9 cellular contexts compared by ENCODE assay signal in the genomic region with DNA sequence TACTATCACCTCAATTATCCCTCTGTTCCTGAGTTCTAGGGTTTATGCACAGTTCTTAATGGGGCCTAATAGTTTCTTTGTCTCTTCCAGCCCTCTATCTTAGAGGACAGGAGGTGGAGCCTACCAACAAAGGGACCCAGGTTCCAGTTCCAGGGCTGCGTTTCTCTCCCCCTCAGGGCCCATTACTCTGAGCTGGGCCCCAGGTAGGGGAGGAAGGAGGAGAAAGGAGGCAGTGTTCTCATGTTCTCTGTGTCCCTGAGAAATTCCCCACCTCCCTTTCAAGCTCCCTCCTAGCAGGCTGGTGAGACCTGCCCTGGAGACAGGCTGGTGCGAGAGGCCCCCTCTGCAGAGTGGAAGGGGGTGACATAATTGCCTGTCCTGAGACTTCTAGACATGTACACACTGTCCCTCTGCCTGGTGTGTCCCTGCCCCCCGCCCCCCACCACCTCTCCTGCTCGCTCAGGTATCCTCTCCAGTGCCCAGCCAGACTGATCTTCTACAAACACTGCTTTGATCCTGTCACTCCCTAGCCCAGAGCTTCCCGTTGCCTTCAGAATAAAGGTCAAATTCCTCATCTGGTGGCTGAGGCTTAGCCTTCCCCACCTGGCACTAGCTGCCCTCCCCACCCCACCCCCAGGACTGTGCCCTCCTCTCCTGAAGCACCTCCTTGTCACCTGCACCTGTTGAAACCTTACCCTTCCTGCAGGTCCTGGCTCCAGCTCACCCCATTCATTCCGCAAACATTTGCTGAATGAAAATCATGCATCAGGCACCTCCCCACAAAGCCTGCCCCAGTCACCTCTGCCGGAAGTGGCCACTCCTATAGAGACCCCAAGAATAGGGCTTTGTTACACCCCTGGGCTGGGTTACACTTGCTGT. TPM values are rescaled to one million over a fixed set of nuclear protein-coding genes. Genes with fewer than 3 reads are reported as not detected.
A peak's percentile ranks its signal among the peaks of the same experiment; 100 is the strongest.
DNase-seq lines count a peak whose midpoint lies in the region; ATAC-seq, FAIRE-seq and TF ChIP-seq lines count a peak whose summit lies in the region.
"Had no signal": no experiment of that assay in that cellular context is flagged by ENCODE, and none has a peak within 500 bp of the region (broad histone marks: within the 10 kb centered on the region; RNA-seq: fewer than 3 reads in every experiment).

No MANE protein-coding gene starts in this region.

- peaks cover 3% of the 10 kb centered on the region for H3K79me2 ChIP-seq in astrocyte (ENCODE audit: insufficient read depth, low read length)

- H3K9me3 ChIP-seq in astrocyte (ENCODE audit: insufficient read depth, low read depth, low read length) (no peaks in the 10 kb centered on the region), mesenchymal stem cell (ENCODE audit: control insufficient read depth, low read length) (no peaks in the 10 kb centered on the region), vagina (no peaks in the 10 kb centered on the region)

- H2BK120ac ChIP-seq in mesenchymal stem cell (ENCODE audit: low read depth, low read length): peak overlapping the region; percentile 96

- H2AFZ ChIP-seq in astrocyte (ENCODE audit: low read depth, low read length) (no peak overlapping the region), mesenchymal stem cell (ENCODE audit: low read depth, low read length) (no peak overlapping the region)

- H4K8ac ChIP-seq in mesenchymal stem cell (ENCODE audit: low read length): peak overlapping the region; percentile 84

- DNase-seq in DMS153 treated with DMSO at 0.1 percent for 48 hours (lab: John Stamatoyannopoulos, UW; ENCODE audit: unreplicated experiment) (peak; percentile 88), NCI-H187 (lab: John Stamatoyannopoulos, UW) (peak; percentile 72), astrocyte (ENCODE audit: low read depth) (no peak), mesenchymal stem cell (no peak), vagina (ENCODE audit: extremely low spot score in 2 of 2) (no peak)
- DNase-seq in effector CD8-positive, alpha-beta T cell (lab: John Stamatoyannopoulos, UW): no peak
- DNase-seq: stimulated activated CD4-positive, alpha-beta T cell treated with anti-CD3 and anti-CD28 coated beads, Interleukin-15, amount 100 ng/mL, for 24 hours had no signal

- H3K4ac ChIP-seq in mesenchymal stem cell (ENCODE audit: low read depth in 1 of 2, low read length in 2 of 2): peak overlapping the region; percentile 81 to 86

- peak overlapping the region in 1 of 2 experiments; percentile 45 for H3K14ac ChIP-seq in mesenchymal stem cell (ENCODE audit: low read length in 2 of 2)

- H2BK15ac ChIP-seq in mesenchymal stem cell (ENCODE audit: low read depth, poor library complexity, severe bottlenecking): peak overlapping the region; percentile 12

- peak overlapping the region; percentile 53 for H4K91ac ChIP-seq in mesenchymal stem cell (ENCODE audit: low read length)

- WGBS in mesenchymal stem cell: 34% methylated on average over 6 of the region's 7 CpGs

- H2BK5ac ChIP-seq in mesenchymal stem cell (ENCODE audit: low read depth, low read length, poor library complexity, severe bottlenecking): peak overlapping the region; percentile 95

- H3K9me3 Mint-ChIP-seq in astrocyte (ENCODE audit: unreplicated experiment): no peaks in the 10 kb centered on the region

- FAIRE-seq in astrocyte (lab: Jason Lieb, UNC): no peak

- H3K27me3 Mint-ChIP-seq in astrocyte (ENCODE audit: low read depth, unreplicated experiment): no peaks in the 10 kb centered on the region

- H3K23ac ChIP-seq in mesenchymal stem cell (ENCODE audit: low read length in 2 of 2): no peak overlapping the region

- H3K9ac ChIP-seq in astrocyte (ENCODE audit: low read length) (peak overlapping the region; percentile 71), mesenchymal stem cell (ENCODE audit: low read length) (no peak overlapping the region)

- H3K4me3 Mint-ChIP-seq in astrocyte (ENCODE audit: unreplicated experiment): peak overlapping the region; percentile 70

- peak overlapping the region; percentile 95 for H2AK5ac ChIP-seq in mesenchymal stem cell (ENCODE audit: low read length, severe bottlenecking)

- H3K4me1 Mint-ChIP-seq in astrocyte (ENCODE audit: low read depth, unreplicated experiment): peaks cover 40% of the 10 kb centered on the region

- no peaks in the 10 kb centered on the region for H3K27me3 ChIP-seq in astrocyte (ENCODE audit: insufficient read depth, low read length)
- H3K27me3 ChIP-seq in mesenchymal stem cell (ENCODE audit: control insufficient read depth in 1 of 2, insufficient read depth in 1 of 2, low read length in 2 of 2): peaks cover 0 to 13% of the 10 kb centered on the region in 2 experiments
- no peaks in the 10 kb centered on the region for H3K27me3 ChIP-seq in vagina

- H3K79me1 ChIP-seq in mesenchymal stem cell (replicated peaks; ENCODE audit: low read length, poor library complexity, severe bottlenecking): peaks cover 6% of the 10 kb centered on the region

- peak overlapping the region; percentile 97 for H3K27ac Mint-ChIP-seq in astrocyte (ENCODE audit: unreplicated experiment)

- H3K27ac ChIP-seq in astrocyte (ENCODE audit: low read depth, low read length) (peak overlapping the region; percentile 98), mesenchymal stem cell (ENCODE audit: low read length, poor library complexity, severe bottlenecking) (peak overlapping the region; percentile 88), vagina (no peak overlapping the region)

- no peaks in the 10 kb centered on the region for H3K36me3 Mint-ChIP-seq in astrocyte (ENCODE audit: low read depth, unreplicated experiment)

- H3K18ac ChIP-seq in mesenchymal stem cell (ENCODE audit: low read depth in 1 of 2, low read length in 2 of 2): peak overlapping the region; percentile 6 to 93

- ATAC-seq in GM21423 (IDR thresholded peaks at IDR 0.05; ENCODE audit: unreplicated experiment): no peak
- no peak for ATAC-seq in GM21825 (IDR thresholded peaks at IDR 0.05; ENCODE audit: unreplicated experiment)

- H3K36me3 ChIP-seq in astrocyte (ENCODE audit: insufficient read depth, low read length) (no peaks in the 10 kb centered on the region), mesenchymal stem cell (ENCODE audit: control insufficient read depth in 1 of 2, insufficient read depth in 2 of 2, low read depth in 1 of 2, low read length in 2 of 2) (no peaks in the 10 kb centered on the region), vagina (no peaks in the 10 kb centered on the region)

- H3K4me1 ChIP-seq in astrocyte (ENCODE audit: insufficient read depth, low read length): peaks cover 33% of the 10 kb centered on the region
- H3K4me1 ChIP-seq in mesenchymal stem cell (ENCODE audit: control insufficient read depth, insufficient read depth, low read depth, low read length): peaks cover 29% of the 10 kb centered on the region
- H3K4me1 ChIP-seq in vagina: peaks cover 5% of the 10 kb centered on the region

- no peak for TF ChIP-seq POLR2A in vagina (IDR thresholded peaks at IDR 0.05)

- H3K4me3 ChIP-seq in astrocyte (ENCODE audit: insufficient read depth, low read depth, low read length): no peak overlapping the region
- no peak overlapping the region for H3K4me3 ChIP-seq in mesenchymal stem cell (ENCODE audit: insufficient read depth in 1 of 2, low read depth in 1 of 2, low read length in 2 of 2)
- H3K4me3 ChIP-seq in vagina: no peak overlapping the region

- H3K4me2 ChIP-seq in astrocyte (ENCODE audit: low read length) (peak overlapping the region; percentile 69), mesenchymal stem cell (ENCODE audit: low read length, poor library complexity, severe bottlenecking) (no peak overlapping the region)

- peak overlapping the region; percentile 95 to 100 for H2BK12ac ChIP-seq in mesenchymal stem cell (ENCODE audit: low read length in 2 of 2)

- TF ChIP-seq CTCF in astrocyte (IDR thresholded peaks at IDR 0.05; ENCODE audit: insufficient read depth, low read depth, low read length): no peak
- no peak for TF ChIP-seq CTCF in vagina (IDR thresholded peaks at IDR 0.05)

- intact Hi-C loops in vagina (cut with DNase I): no loop called here

- H4K20me1 ChIP-seq in astrocyte (ENCODE audit: insufficient read depth, low read length): no peaks in the 10 kb centered on the region

RNA-seq across cellular contexts. Expression of gene KRT8, which starts 21.1 kb away (rescaled TPM):
- total RNA-seq in astrocyte (2,321 and 2,570 TPM in 2 replicates), vagina (22.8 TPM)
- polyA plus RNA-seq in mesenchymal stem cell (2013, experiment 1 of 2): 1,135 TPM
- 1,108 TPM for polyA plus RNA-seq in mesenchymal stem cell (2013, experiment 2 of 2)

RNA-seq across cellular contexts. Expression of gene KRT18, which starts 23.0 kb away (rescaled TPM):
- total RNA-seq in astrocyte (1,741 and 1,989 TPM in 2 replicates), vagina (93.1 TPM)
- polyA plus RNA-seq in mesenchymal stem cell (2013, experiment 1 of 2): 831 TPM
- polyA plus RNA-seq in mesenchymal stem cell (2013, experiment 2 of 2): 807 TPM

Comparison
In these comparisons a context has a peak if more than half of its experiments do, and no peak if none do; other contexts are left out.
1. DNase-seq: peak in DMS153 treated with DMSO at 0.1 percent for 48 hours (single experiment) and NCI-H187 (2 of 2); none in astrocyte (single experiment), mesenchymal stem cell (single experiment), vagina (0 of 2) and effector CD8-positive, alpha-beta T cell (single experiment).
2. RNA of gene KRT8, which starts 21.1 kb away (total RNA-seq): 2,321 to 2,570 TPM in astrocyte; 22.8 TPM in vagina (single experiment); every median in the first group is over 10 times any median in the second.
3. RNA of gene KRT18, which starts 23.0 kb away (total RNA-seq): 1,741 to 1,989 TPM in astrocyte; 93.1 TPM in vagina (single experiment); every median in the first group is over 10 times any median in the second.